In genomic region chr20:43590392-43591303, GRCh38 we compare ENCODE assay signal across 1 cellular context.
TF ChIP-seq lines count a peak whose summit lies in the region.

TSS of gene IFT52 (plus strand) at chr20:43590937. CDS start at chr20:43594699, 3,762 bp downstream.

TF ChIP-seq in HepG2, 621 proteins besides CTCF, POLR2A, EP300 and RAD21 (continued from another document and continues in another):
- TF ChIP-seq ZFP91 (CRISPR knock-in tag; IDR thresholded peaks at IDR 0.05; ENCODE audit: borderline replicate concordance): peak; percentile 94
- TF ChIP-seq ZNF572 (CRISPR knock-in tag; IDR thresholded peaks at IDR 0.05): peak; percentile 90; the same call in 1 of the 2 replicates
- peak; percentile 83 for TF ChIP-seq MED8 (CRISPR knock-in tag; IDR thresholded peaks at IDR 0.05; ENCODE audit: insufficient replicate concordance)
- TF ChIP-seq HINFP (CRISPR knock-in tag; IDR thresholded peaks at IDR 0.05; ENCODE audit: low read depth): peak; percentile 89
- TF ChIP-seq CCDC6 (CRISPR knock-in tag; IDR thresholded peaks at IDR 0.05): peak; percentile 72
- peak; percentile 56 for TF ChIP-seq SP5 (CRISPR knock-in tag; IDR thresholded peaks at IDR 0.05; ENCODE audit: borderline replicate concordance, low read depth)
- peak; percentile 85; the same call in 1 of the 2 replicates for TF ChIP-seq NFKB2 (CRISPR knock-in tag; IDR thresholded peaks at IDR 0.05; ENCODE audit: borderline replicate concordance)
- TF ChIP-seq SCMH1 (CRISPR knock-in tag; IDR thresholded peaks at IDR 0.05; ENCODE audit: borderline replicate concordance): no peak
- peak; percentile 55; the same call in 1 of the 2 replicates for TF ChIP-seq HIC2 (CRISPR knock-in tag; IDR thresholded peaks at IDR 0.05; ENCODE audit: low read depth)
- TF ChIP-seq CHCHD3 (CRISPR knock-in tag; IDR thresholded peaks at IDR 0.05): no peak
- TF ChIP-seq HNF1B (CRISPR knock-in tag; IDR thresholded peaks at IDR 0.05): peak; percentile 93
- 0 out of 2 replicates have a peak, but pooled peaks have one; percentile 2 for TF ChIP-seq NFE2L2 (IDR thresholded peaks at IDR 0.05; ENCODE audit: low read length)
- TF ChIP-seq KLF12 (CRISPR knock-in tag; IDR thresholded peaks at IDR 0.05; ENCODE audit: borderline replicate concordance): peak; percentile 85; the same call in 1 of the 2 replicates
- 0 out of 2 replicates have a peak, but pooled peaks have one; percentile 69 for TF ChIP-seq MED13 (CRISPR knock-in tag; IDR thresholded peaks at IDR 0.05)
- TF ChIP-seq ZBTB46 (CRISPR knock-in tag; IDR thresholded peaks at IDR 0.05; ENCODE audit: borderline replicate concordance): 0 out of 2 replicates have a peak, but pooled peaks have one; percentile 55
- TF ChIP-seq ZNF326 (CRISPR knock-in tag; IDR thresholded peaks at IDR 0.05; ENCODE audit: borderline replicate concordance): no peak
- peak; percentile 93 for TF ChIP-seq CREM (IDR thresholded peaks at IDR 0.05)
- no peak; the same call in 1 of the 2 replicates for TF ChIP-seq CREM (CRISPR knock-in tag; IDR thresholded peaks at IDR 0.05)
- no peak for TF ChIP-seq CENPBD1 (CRISPR knock-in tag; IDR thresholded peaks at IDR 0.05; ENCODE audit: borderline replicate concordance, low read depth)
- no peak for TF ChIP-seq DPF2 (CRISPR knock-in tag; IDR thresholded peaks at IDR 0.05; ENCODE audit: borderline replicate concordance, low read depth)
- TF ChIP-seq JUNB (CRISPR knock-in tag; IDR thresholded peaks at IDR 0.05; ENCODE audit: borderline replicate concordance): no peak
- TF ChIP-seq ZNF646 (CRISPR knock-in tag; IDR thresholded peaks at IDR 0.05): no peak; the same call in 1 of the 2 replicates
- TF ChIP-seq STAT5B (CRISPR knock-in tag; IDR thresholded peaks at IDR 0.05): no peak
- TF ChIP-seq SIX1 (CRISPR knock-in tag; IDR thresholded peaks at IDR 0.05; ENCODE audit: borderline replicate concordance): no peak
- TF ChIP-seq ZFX (CRISPR knock-in tag; IDR thresholded peaks at IDR 0.05; ENCODE audit: low read depth): peak; percentile 99
- peak; percentile 19; the same call in 1 of the 2 replicates for TF ChIP-seq PRDM15 (CRISPR knock-in tag; IDR thresholded peaks at IDR 0.05)
- TF ChIP-seq ZSCAN5A (CRISPR knock-in tag; IDR thresholded peaks at IDR 0.05; ENCODE audit: borderline replicate concordance): peak; percentile 76; the same call in 1 of the 2 replicates
- TF ChIP-seq HNRNPH1 (optimal IDR thresholded peaks at IDR 0.05; ENCODE audit: low read depth, low read length): no peak
- TF ChIP-seq ZNF724P (CRISPR knock-in tag; IDR thresholded peaks at IDR 0.05; ENCODE audit: borderline replicate concordance): peak; percentile 73
- 0 out of 2 replicates have a peak, but pooled peaks have one; percentile 75 for TF ChIP-seq ZNF333 (CRISPR knock-in tag; IDR thresholded peaks at IDR 0.05; ENCODE audit: borderline replicate concordance)
- peak; percentile 82; the same call in 1 of the 2 replicates for TF ChIP-seq NCOR1 (IDR thresholded peaks at IDR 0.05; ENCODE audit: borderline replicate concordance, low read length)
- TF ChIP-seq ZNF580 (CRISPR knock-in tag; IDR thresholded peaks at IDR 0.05; ENCODE audit: borderline replicate concordance, low read depth): peak; percentile 64; the same call in 1 of the 2 replicates
- peak; percentile 30; the same call in 1 of the 2 replicates for TF ChIP-seq ZNF766 (CRISPR knock-in tag; IDR thresholded peaks at IDR 0.05; ENCODE audit: borderline replicate concordance)
- TF ChIP-seq EHMT2 (IDR thresholded peaks at IDR 0.05; ENCODE audit: borderline replicate concordance, low read depth, low read length): peak; percentile 69; the same call in 1 of the 2 replicates
- TF ChIP-seq SAFB2 (CRISPR knock-in tag; IDR thresholded peaks at IDR 0.05; ENCODE audit: borderline replicate concordance, low read depth): peak; percentile 28; the same call in 1 of the 2 replicates
